Comparison of ENCODE assay signal across 20 cellular contexts in the genomic region with DNA sequence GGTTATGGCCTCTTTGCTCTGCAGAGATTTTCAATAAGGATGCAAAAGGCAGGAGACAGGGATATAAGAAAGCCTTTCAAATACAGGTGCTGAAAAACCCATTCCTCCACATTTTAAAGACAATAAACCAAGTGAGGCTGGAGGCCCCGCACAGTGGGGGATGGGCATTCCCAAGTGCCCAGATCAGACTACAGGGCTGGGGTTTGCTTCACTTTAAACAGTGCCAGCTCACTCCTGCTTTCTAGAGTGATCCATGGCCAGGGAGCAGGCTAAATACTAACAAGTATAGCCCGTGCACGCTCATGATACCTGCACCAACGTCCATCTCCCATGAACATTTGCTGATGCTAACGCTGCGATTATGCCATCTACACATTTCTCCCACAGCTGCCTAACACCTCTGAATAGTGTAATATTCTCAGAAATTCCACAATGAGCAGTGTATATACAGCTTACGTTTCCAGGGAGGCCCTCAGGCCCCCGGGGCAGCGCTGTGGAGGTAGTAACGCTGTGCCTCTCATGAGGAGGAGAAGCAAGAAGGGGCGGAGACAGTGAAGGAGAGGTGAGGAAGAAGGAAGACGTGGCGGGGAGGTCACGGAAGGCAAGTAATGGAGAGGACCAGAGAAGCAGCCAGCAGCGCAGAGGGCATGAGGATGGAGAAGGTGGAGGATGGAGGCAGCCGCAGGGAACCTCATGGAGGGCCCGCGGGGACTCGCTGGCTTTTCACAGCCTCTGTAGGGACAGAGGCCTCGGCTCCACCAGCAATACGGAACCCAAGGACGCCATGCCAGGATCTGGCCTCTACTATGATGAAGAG.
"Had no signal": no experiment of that assay in that cellular context is flagged by ENCODE, and none has a peak within 500 bp of the region (broad histone marks: within the 10 kb centered on the region; RNA-seq: fewer than 3 reads in every experiment).

No MANE protein-coding gene starts in this region.

- H3K27ac Mint-ChIP-seq: activated CD4-positive, alpha-beta memory T cell treated with anti-CD3 and anti-CD28 coated beads for 36 hours; activated CD4-positive, alpha-beta T cell treated with anti-CD3 and anti-CD28 coated beads for 36 hours; activated naive CD4-positive, alpha-beta T cell treated with anti-CD3 and anti-CD28 coated beads, Interleukin-2, amount 10 ng/mL, durations not matched to agents 7 days and 5 days; activated T-cell treated with anti-CD3 and anti-CD28 coated beads, Interleukin-2, amount 50 U/mL, for 72 hours; nephron had no signal

- H3K9me3 ChIP-seq: heart right ventricle, right lobe of liver, transverse colon had no signal

- H3K27ac ChIP-seq: heart right ventricle, right lobe of liver, skin epidermis, transverse colon had no signal

- H3K27me3 Mint-ChIP-seq: activated CD4-positive, alpha-beta memory T cell treated with anti-CD3 and anti-CD28 coated beads for 36 hours; activated CD4-positive, alpha-beta T cell treated with anti-CD3 and anti-CD28 coated beads for 36 hours; activated naive CD4-positive, alpha-beta T cell treated with anti-CD3 and anti-CD28 coated beads, Interleukin-2, amount 10 ng/mL, durations not matched to agents 7 days and 5 days; memory B cell had no signal

- H3K4me3 Mint-ChIP-seq: activated CD4-positive, alpha-beta memory T cell treated with anti-CD3 and anti-CD28 coated beads for 36 hours; activated CD4-positive, alpha-beta T cell treated with anti-CD3 and anti-CD28 coated beads for 36 hours; activated naive CD4-positive, alpha-beta T cell treated with anti-CD3 and anti-CD28 coated beads, Interleukin-2, amount 10 ng/mL, durations not matched to agents 7 days and 5 days; activated T-cell treated with anti-CD3 and anti-CD28 coated beads, Interleukin-2, amount 50 U/mL, for 72 hours; memory B cell; nephron had no signal

- H3K4me3 ChIP-seq: heart right ventricle, right lobe of liver, skin epidermis, transverse colon had no signal

- H3K36me3 ChIP-seq: transverse colon had no signal

- FAIRE-seq: endometrium, islet of Langerhans, urothelium cell line had no signal

- H3K36me3 Mint-ChIP-seq: activated CD4-positive, alpha-beta memory T cell treated with anti-CD3 and anti-CD28 coated beads for 36 hours; activated naive CD4-positive, alpha-beta T cell treated with anti-CD3 and anti-CD28 coated beads, Interleukin-2, amount 10 ng/mL, durations not matched to agents 7 days and 5 days had no signal

- H3K27me3 ChIP-seq: heart right ventricle, right lobe of liver, transverse colon had no signal

- H3K4me1 ChIP-seq: right lobe of liver, transverse colon had no signal

- H3K4me1 Mint-ChIP-seq: activated naive CD4-positive, alpha-beta T cell treated with anti-CD3 and anti-CD28 coated beads, Interleukin-2, amount 10 ng/mL, durations not matched to agents 7 days and 5 days had no signal

- H3K9me3 Mint-ChIP-seq: activated CD4-positive, alpha-beta memory T cell treated with anti-CD3 and anti-CD28 coated beads for 36 hours; activated naive CD4-positive, alpha-beta T cell treated with anti-CD3 and anti-CD28 coated beads, Interleukin-2, amount 10 ng/mL, durations not matched to agents 7 days and 5 days; activated T-cell treated with anti-CD3 and anti-CD28 coated beads, Interleukin-2, amount 50 U/mL, for 72 hours; memory B cell; nephron had no signal

- ATAC-seq: activated CD4-positive, alpha-beta T cell treated with anti-CD3 and anti-CD28 coated beads for 36 hours; activated T-cell treated with anti-CD3 and anti-CD28 coated beads, Interleukin-2, amount 50 U/mL, for 72 hours; heart right ventricle; left colon; right lobe of liver had no signal

- DNase-seq: activated CD4-positive, alpha-beta memory T cell treated with anti-CD3 and anti-CD28 coated beads for 36 hours; activated CD4-positive, alpha-beta T cell treated with anti-CD3 and anti-CD28 coated beads for 36 hours; activated effector memory CD4-positive, alpha-beta T cell treated with Interleukin-2 at 50 U/mL for 16 hours; activated naive CD4-positive, alpha-beta T cell treated with anti-CD3 and anti-CD28 coated beads, Interleukin-2, amount 10 ng/mL, durations not matched to agents 7 days and 5 days; activated T-cell treated with anti-CD3 and anti-CD28 coated beads, Interleukin-2, amount 50 U/mL, for 72 hours; amygdala; foreskin fibroblast; heart right ventricle; left colon; occipital lobe; right lobe of liver; stimulated activated CD4-positive, alpha-beta T cell treated with anti-CD3 and anti-CD28 coated beads, Interleukin-1b, Interleukin-23, amount 100 ng/mL, for 48 hours; T-helper 9 cell; transverse colon had no signal
